ENCODE assay signal across 8 cellular contexts in genomic region chr3:119294402-119294888, GRCh38. TPM values are rescaled to one million over a fixed set of nuclear protein-coding genes. Genes with fewer than 3 reads are reported as not detected.
A peak's percentile ranks its signal among the peaks of the same experiment; 100 is the strongest.
DNase-seq lines count a peak whose midpoint lies in the region; ATAC-seq, FAIRE-seq and TF ChIP-seq lines count a peak whose summit lies in the region.

No MANE protein-coding gene starts in this region.

- H3K27me3 ChIP-seq in H1 (replicated peaks in 1 of 4; ENCODE audit: control insufficient read depth in 3 of 4, extremely low read depth in 1 of 4, insufficient read depth in 3 of 4, low read length in 3 of 4) (peaks cover 0 to 29% (median 13%) of the 10 kb centered on the region in 4 experiments; a peak in 4 of 7 replicates), muscle layer of duodenum (ENCODE audit: low read depth, low read length) (no peaks in the 10 kb centered on the region)

- H3K79me1 ChIP-seq in H1 (ENCODE audit: low read depth, low read length), result no peaks in the 10 kb centered on the region

- H4K8ac ChIP-seq in H1 (ENCODE audit: extremely low read depth, insufficient read depth, low read length), result peak overlapping the region; percentile 25

- WGBS in H1 (ENCODE audit: extremely low coverage in 1 of 2, insufficient coverage in 1 of 2, insufficient read length in 1 of 2, insufficient replicate concordance in 2 of 2, low coverage in 1 of 2, low lambda C conversion rate in 2 of 2, missing lambda C conversion rate in 1 of 2), 2 experiments, result 1% methylated on average over 33 of the region's 43 CpGs; no CpG with 5 or more reads in 1 of the 2 experiments

- peaks cover 14% of the 10 kb centered on the region; the same call in 1 of the 2 replicates for H3K23me2 ChIP-seq in H1 (ENCODE audit: low read depth, low read length)

- H3K27ac ChIP-seq in H1 (ENCODE audit: low read depth, low read length), result no peak overlapping the region
- H3K27ac ChIP-seq in muscle layer of duodenum (ENCODE audit: low read length), result peak overlapping the region; percentile 73

- H2AK5ac ChIP-seq in H1 (ENCODE audit: low read depth, low read length), result no peak overlapping the region

- peak overlapping the region; percentile 74; the same call in 1 of the 2 replicates for H2BK15ac ChIP-seq in H1 (ENCODE audit: low read length)

- H3K18ac ChIP-seq in H1 (ENCODE audit: extremely low read depth, low read length), result peak overlapping the region; percentile 71; the same call in 1 of the 2 replicates

- no peak overlapping the region for H2BK20ac ChIP-seq in H1 (ENCODE audit: low read length)

- H4K91ac ChIP-seq in H1 (replicated peaks; ENCODE audit: insufficient read length, low read length), result peak overlapping the region; percentile 56

- H3K4me3 ChIP-seq in H1 (ENCODE audit: extremely low read depth in 1 of 4, insufficient read depth in 2 of 4, low read depth in 3 of 4, low read length in 4 of 4) (peak overlapping the region; percentile 73 to 84 (median 80)), muscle layer of duodenum (ENCODE audit: low read depth in 1 of 2, low read length in 2 of 2) (peak overlapping the region; percentile 79 to 85)

- no peak overlapping the region for H3K23ac ChIP-seq in H1 (ENCODE audit: insufficient read length)

- H3K79me2 ChIP-seq in H1 (ENCODE audit: control insufficient read depth in 1 of 2, insufficient read depth in 2 of 2, low read length in 2 of 2), result no peaks in the 10 kb centered on the region

- no peak overlapping the region for H3K14ac ChIP-seq in H1 (ENCODE audit: insufficient read length)

- no peak overlapping the region for H3K4ac ChIP-seq in H1 (replicated peaks; ENCODE audit: insufficient read length, low read depth, low read length)

- H2BK5ac ChIP-seq in H1 (ENCODE audit: low read depth, low read length), result no peak overlapping the region

- H2AFZ ChIP-seq in H1 (ENCODE audit: low read length), result peak overlapping the region; percentile 80; the same call in 1 of the 2 replicates

- no peak overlapping the region for H2BK120ac ChIP-seq in H1 (replicated peaks; ENCODE audit: low read depth, low read length)

- TF ChIP-seq POLR2A in GM10847 (IDR thresholded peaks at IDR 0.05; ENCODE audit: extremely low read depth, insufficient read length) (peak; percentile 42), H1 (IDR thresholded peaks at IDR 0.05; ENCODE audit: control extremely low read depth in 1 of 2, low read depth in 2 of 2, low read length in 2 of 2) (no peak)

- POLR2A ChIA-PET in H1 (lab: Charles Lee; ENCODE audit: partially characterized antibody), result interaction anchor here (1.4 to 3.8 kb wide), 3 partner anchors 28 to 66 kb away, joined by 3 to 15 read pairs (median 9); no protein-coding TSS in a partner anchor

- peak overlapping the region; percentile 88 to 98 for H3K4me2 ChIP-seq in H1 (ENCODE audit: insufficient read depth in 1 of 2, low read depth in 2 of 2, low read length in 2 of 2)

- no peak for TF ChIP-seq EP300 in H1 (IDR thresholded peaks at IDR 0.05; ENCODE audit: borderline replicate concordance in 1 of 2, low read depth in 2 of 2, low read length in 2 of 2)

- no peaks in the 10 kb centered on the region for H3K36me3 ChIP-seq in H1 (ENCODE audit: control insufficient read depth in 2 of 4, insufficient read depth in 4 of 4, low read length in 3 of 4)
- H3K36me3 ChIP-seq in muscle layer of duodenum (ENCODE audit: control insufficient read depth in 1 of 2, insufficient read depth in 2 of 2, low read length in 2 of 2), result peaks cover 0 to 8% of the 10 kb centered on the region in 2 donors

- no peak for TF ChIP-seq RAD21 in H1 (IDR thresholded peaks at IDR 0.05 in 1 of 2, conservative IDR thresholded peaks at IDR 0.05 in 1 of 2; ENCODE audit: low read depth in 2 of 2, low read length in 2 of 2)

- H3K9ac ChIP-seq in H1 (replicated peaks in 1 of 4; ENCODE audit: extremely low read depth in 1 of 4, low read depth in 3 of 4, low read length in 3 of 4), result peak overlapping the region in 3 of 4 experiments; percentile 16 to 38 (median 35); a peak in 5 of 7 replicates

- no peak for FAIRE-seq in H1 (lab: Jason Lieb, UNC)

- CTCF ChIA-PET in H1 (lab: Charles Lee; ENCODE audit: partially characterized antibody), result interaction anchor here (0.8 to 2.1 kb wide), 7 partner anchors 9 to 126 kb away, joined by 3 to 11 read pairs (median 5); partner anchors contain the start of gene B4GALT4

- no peak for TF ChIP-seq CTCF in H1 (IDR thresholded peaks at IDR 0.05; ENCODE audit: control extremely low read depth in 1 of 3, insufficient read depth in 1 of 3, low read depth in 1 of 3, low read length in 3 of 3)

- peak; percentile 54 to 62 for DNase-seq in Kasumi-1 (lab: John Stamatoyannopoulos, UW)
- DNase-seq in activated CD4-positive, alpha-beta T cell treated with anti-CD3 and anti-CD28 coated beads, Interleukin-2, amount 50 U/mL, for 1 hour, result peak; percentile 59
- DNase-seq in H1 (ENCODE audit: low read depth in 1 of 2, low spot score in 2 of 2), result peak in 1 of 2 experiments; percentile 74
- peak; percentile 57 to 74 (median 67) for DNase-seq in stimulated activated naive CD4-positive, alpha-beta T cell (lab: John Stamatoyannopoulos, UW)
- no peak for DNase-seq in NCI-H2196 treated with DMSO at 0.1 percent for 48 hours (lab: John Stamatoyannopoulos, UW; ENCODE audit: unreplicated experiment)

- H4K20me1 ChIP-seq in H1 (replicated peaks in 1 of 2; ENCODE audit: control insufficient read depth in 1 of 2, insufficient read depth in 2 of 2, low read length in 2 of 2), result no peaks in the 10 kb centered on the region

- no peak overlapping the region for H3K56ac ChIP-seq in H1 (replicated peaks; ENCODE audit: insufficient read length, low read depth, low read length)

- peak; percentile 60 for ATAC-seq in GM21825 (IDR thresholded peaks at IDR 0.05; ENCODE audit: unreplicated experiment)

- no peak overlapping the region for H2BK12ac ChIP-seq in H1 (ENCODE audit: low read depth, low read length)

- no peak overlapping the region for H4K5ac ChIP-seq in H1 (ENCODE audit: insufficient read length, low read depth, low read length)

- H3K9me3 ChIP-seq in H1 (ENCODE audit: insufficient read depth in 2 of 2, low read depth in 1 of 2, low read length in 1 of 2), result no peaks in the 10 kb centered on the region
- no peaks in the 10 kb centered on the region for H3K9me3 ChIP-seq in muscle layer of duodenum (ENCODE audit: control insufficient read depth in 1 of 2, low read length in 2 of 2)

- H3K4me1 ChIP-seq in H1 (replicated peaks in 1 of 4; ENCODE audit: control insufficient read depth in 3 of 4, insufficient read depth in 4 of 4, low read length in 3 of 4) (peaks cover 2 to 14% (median 9%) of the 10 kb centered on the region in 4 experiments), muscle layer of duodenum (ENCODE audit: control insufficient read depth in 1 of 2, insufficient read depth in 2 of 2, low read length in 2 of 2) (peaks cover 0 to 32% of the 10 kb centered on the region in 2 donors)

TF ChIP-seq in H1, 55 proteins besides CTCF, POLR2A, EP300 and RAD21:
- TF ChIP-seq MAFK (IDR thresholded peaks at IDR 0.05; ENCODE audit: low read depth, low read length) (no peak), TAF7 (optimal IDR thresholded peaks at IDR 0.05; ENCODE audit: borderline replicate concordance, low read depth, low read length) (no peak), RBBP5 (IDR thresholded peaks at IDR 0.05; ENCODE audit: borderline replicate concordance, low read depth, low read length) (peak; percentile 11; the same call in 1 of the 2 replicates), CBX8 (IDR thresholded peaks at IDR 0.05; ENCODE audit: borderline replicate concordance, low read depth, low read length) (no peak), EGR1 (IDR thresholded peaks at IDR 0.05; ENCODE audit: borderline replicate concordance, low read depth, low read length) (no peak), TBP (IDR thresholded peaks at IDR 0.05; ENCODE audit: low read depth, low read length) (0 out of 2 replicates have a peak, but pooled peaks have one; percentile 4), KDM4A (IDR thresholded peaks at IDR 0.05; ENCODE audit: low read depth, low read length, severe bottlenecking) (peak; percentile 89), ASH2L (IDR thresholded peaks at IDR 0.05; ENCODE audit: low read length) (peak; percentile 92), SIX5 (IDR thresholded peaks at IDR 0.05; ENCODE audit: low read depth, low read length) (no peak), SUZ12 (IDR thresholded peaks at IDR 0.05; ENCODE audit: low read length) (peak; percentile 53), GABPA (IDR thresholded peaks at IDR 0.05; ENCODE audit: borderline replicate concordance, insufficient read depth, low read length) (no peak), CEBPB (IDR thresholded peaks at IDR 0.05; ENCODE audit: low read depth, low read length) (no peak), CBX5 (IDR thresholded peaks at IDR 0.05; ENCODE audit: low read depth, low read length) (no peak), EZH2 (IDR thresholded peaks at IDR 0.05; ENCODE audit: low read depth, low read length, severe bottlenecking) (peak; percentile 64)

RNA-seq across cellular contexts. Expression of gene ARHGAP31, which starts 0.3 kb away (rescaled TPM):
- 4.9 and 7.6 TPM in 2 replicates for total RNA-seq in H1 (2021; fragmentation: NEBNext Ultra II Directional; extraction: Animal tissue kit (Norgen Biotek cat#: 25700))
- polyA plus RNA-seq in H1 (2011; rRNA removed), result 1.1 and 2.3 TPM in 2 replicates
- polyA plus RNA-seq in H1 (2011; cell fraction: cytosol; rRNA removed), result 1.8 TPM
- 2.4 TPM for polyA plus RNA-seq in H1 (2011; cell fraction: nucleus; rRNA removed)
- 1.3 to 2.2 TPM (median 2.0 TPM) in 4 replicates for polyA plus RNA-seq in H1 (2012, experiment 1 of 2)
- polyA plus RNA-seq in H1 (2012, experiment 2 of 2), result 0.96 TPM
- polyA plus RNA-seq in H1 (2013, experiment 1 of 2), result 1.7 TPM
- 1.6 TPM for polyA plus RNA-seq in H1 (2013, experiment 2 of 2)
- polyA minus RNA-seq in H1 (2011; rRNA and poly(A)+ RNA removed), result 4.4 and 8.3 TPM in 2 replicates
- 2.6 TPM for polyA minus RNA-seq in H1 (2011; cell fraction: cytosol; rRNA and poly(A)+ RNA removed)
- polyA minus RNA-seq in H1 (2011; cell fraction: nucleus; rRNA and poly(A)+ RNA removed), result 3.2 TPM

RNA-seq across cellular contexts. Expression of gene B4GALT4, which starts 53.8 kb away (rescaled TPM):
- 44.7 and 56.5 TPM in 2 replicates for total RNA-seq in H1 (2021; fragmentation: NEBNext Ultra II Directional; extraction: Animal tissue kit (Norgen Biotek cat#: 25700))
- polyA plus RNA-seq in H1 (2011; rRNA removed), result 12.9 and 14.6 TPM in 2 replicates
- 31.8 TPM for polyA plus RNA-seq in H1 (2011; cell fraction: cytosol; rRNA removed)
- 16.4 TPM for polyA plus RNA-seq in H1 (2011; cell fraction: nucleus; rRNA removed)
- 44.5 to 54.6 TPM (median 49.9 TPM) in 4 replicates for polyA plus RNA-seq in H1 (2012, experiment 1 of 2)
- polyA plus RNA-seq in H1 (2012, experiment 2 of 2), result 8.6 TPM
- 56.1 TPM for polyA plus RNA-seq in H1 (2013, experiment 1 of 2)
- 59.9 TPM for polyA plus RNA-seq in H1 (2013, experiment 2 of 2)
- 36.3 and 36.8 TPM in 2 replicates for polyA minus RNA-seq in H1 (2011; rRNA and poly(A)+ RNA removed)
- 31.9 TPM for polyA minus RNA-seq in H1 (2011; cell fraction: cytosol; rRNA and poly(A)+ RNA removed)
- 31.2 TPM for polyA minus RNA-seq in H1 (2011; cell fraction: nucleus; rRNA and poly(A)+ RNA removed)
